8 cellular contexts compared by ENCODE assay signal in genomic region chr11:20127671-20128527, GRCh38. TPM values are rescaled to one million over a fixed set of nuclear protein-coding genes. Genes with fewer than 3 reads are reported as not detected.
DNase-seq lines count a peak whose midpoint lies in the region; ATAC-seq and TF ChIP-seq lines count a peak whose summit lies in the region.

No MANE protein-coding gene starts in this region.

- H3K4me2 ChIP-seq in SK-N-SH: no peak overlapping the region

- in situ Hi-C loops in Caki2 (cut with HindIII; ENCODE audit: low pct_unique_long_range_greater_than_20kb, low sequenced_read_pairs): no loop called here

- H3K79me2 ChIP-seq in SK-N-SH (ENCODE audit: insufficient read depth): no peaks in the 10 kb centered on the region

- H3F3A ChIP-seq in SK-N-SH (replicated peaks; ENCODE audit: insufficient read depth): peaks cover 26% of the 10 kb centered on the region

- peak; percentile 39 for DNase-seq in Caki2 (ENCODE audit: low read depth)
- peak; percentile 41 for DNase-seq in MG63
- DNase-seq in SK-N-SH: peak; percentile 84
- peak; percentile 87 for DNase-seq in activated naive CD4-positive, alpha-beta T cell treated with anti-CD3 and anti-CD28 coated beads for 36 hours
- peak; percentile 94 for DNase-seq in glutamatergic neuron
- peak; percentile 57 for DNase-seq in prostate gland (ENCODE audit: low spot score)
- DNase-seq in aorta: peak; percentile 86 to 92

- H3K27me3 ChIP-seq in MG63 (no peaks in the 10 kb centered on the region), SK-N-SH (ENCODE audit: insufficient read depth) (no peaks in the 10 kb centered on the region), prostate gland (replicated peaks; ENCODE audit: insufficient read depth) (no peaks in the 10 kb centered on the region), aorta (ENCODE audit: control insufficient read depth in 1 of 2, insufficient read depth in 2 of 2, low read length in 1 of 2) (no peaks in the 10 kb centered on the region)

- POLR2A ChIA-PET in SK-N-SH (lab: Yijun Ruan, JAX): interaction anchor here (1.0 kb wide), 1 partner anchor 226 kb away, joined by 7 read pairs; no protein-coding TSS in a partner anchor

- no peak overlapping the region for H2AFZ ChIP-seq in SK-N-SH (ENCODE audit: low read depth)

- no peaks in the 10 kb centered on the region for H4K20me1 ChIP-seq in SK-N-SH (ENCODE audit: insufficient read depth)

- TF ChIP-seq EP300 in SK-N-SH (IDR thresholded peaks at IDR 0.05; ENCODE audit: borderline replicate concordance in 1 of 2, low read depth in 1 of 2, low read length in 1 of 2): no peak

- no peaks in the 10 kb centered on the region for H3K36me3 Mint-ChIP-seq in activated naive CD4-positive, alpha-beta T cell treated with anti-CD3 and anti-CD28 coated beads for 36 hours (ENCODE audit: low read depth)
- no peaks in the 10 kb centered on the region for H3K36me3 Mint-ChIP-seq in glutamatergic neuron (ENCODE audit: unreplicated experiment)

- no peak for TF ChIP-seq POLR2A in prostate gland (IDR thresholded peaks at IDR 0.05)

- H3K9me2 ChIP-seq in SK-N-SH: no peaks in the 10 kb centered on the region

- no peak overlapping the region for H3K27ac Mint-ChIP-seq in activated naive CD4-positive, alpha-beta T cell treated with anti-CD3 and anti-CD28 coated beads for 36 hours
- H3K27ac Mint-ChIP-seq in glutamatergic neuron (ENCODE audit: unreplicated experiment): no peak overlapping the region

- TF ChIP-seq RAD21 in SK-N-SH (IDR thresholded peaks at IDR 0.05; ENCODE audit: low read length): peak; percentile 97

- intact Hi-C loops in activated naive CD4-positive, alpha-beta T cell treated with anti-CD3 and anti-CD28 coated beads for 36 hours (cut with micrococcal nuclease): loop anchor here (1.0 to 5.0 kb wide), 7 partner anchors 177 to 1384 kb away; no protein-coding TSS in a partner anchor
- intact Hi-C loops in prostate gland (cut with DNase I): loop anchor here (2.0 to 5.0 kb wide), 2 partner anchors 177 to 229 kb away; no protein-coding TSS in a partner anchor
- intact Hi-C loops in aorta (cut with DNase I): loop anchor here in 1 of 2 donors (5.0 kb wide), 2 partner anchors 181 to 571 kb away; no protein-coding TSS in a partner anchor

- CTCF ChIA-PET in SK-N-SH (lab: Yijun Ruan, JAX): interaction anchor here (0.6 to 8.6 kb wide), 99 partner anchors 9 to 872 kb away, joined by 3 to 302 read pairs (median 4); partner anchors contain the start of genes DBX1 and HTATIP2
- CTCF ChIA-PET in activated naive CD4-positive, alpha-beta T cell treated with anti-CD3 and anti-CD28 coated beads for 36 hours (lab: Charles Lee): interaction anchor here (0.5 to 5.2 kb wide), 31 partner anchors 9 to 875 kb away, joined by 3 to 155 read pairs (median 4); no protein-coding TSS in a partner anchor

- H3K4me1 Mint-ChIP-seq in activated naive CD4-positive, alpha-beta T cell treated with anti-CD3 and anti-CD28 coated beads for 36 hours (ENCODE audit: low read depth): peaks cover 11% of the 10 kb centered on the region
- no peaks in the 10 kb centered on the region for H3K4me1 Mint-ChIP-seq in glutamatergic neuron (ENCODE audit: low read depth, unreplicated experiment)

- H3K4me3 Mint-ChIP-seq in activated naive CD4-positive, alpha-beta T cell treated with anti-CD3 and anti-CD28 coated beads for 36 hours: no peak overlapping the region
- H3K4me3 Mint-ChIP-seq in glutamatergic neuron (ENCODE audit: unreplicated experiment): no peak overlapping the region

- no peaks in the 10 kb centered on the region for H3K9me3 Mint-ChIP-seq in activated naive CD4-positive, alpha-beta T cell treated with anti-CD3 and anti-CD28 coated beads for 36 hours
- H3K9me3 Mint-ChIP-seq in glutamatergic neuron (ENCODE audit: unreplicated experiment): no peaks in the 10 kb centered on the region

- TF ChIP-seq CTCF in SK-N-SH (IDR thresholded peaks at IDR 0.05) (peak; percentile 89), glutamatergic neuron (IDR thresholded peaks at IDR 0.05; ENCODE audit: partially characterized antibody, unreplicated experiment) (peak; percentile 87), prostate gland (IDR thresholded peaks at IDR 0.05) (peak; percentile 64 to 81 (median 75))

- H3K4me3 ChIP-seq in MG63 (no peak overlapping the region), SK-N-SH (ENCODE audit: low read depth in 2 of 2, low read length in 1 of 2) (no peak overlapping the region; a peak in 1 of 4 replicates), prostate gland (no peak overlapping the region), aorta (ENCODE audit: low read length in 2 of 2) (no peak overlapping the region)

- no peak overlapping the region for H3K9ac ChIP-seq in SK-N-SH

- H3K27ac ChIP-seq in SK-N-SH (ENCODE audit: low read depth in 2 of 2, low read length in 1 of 2): peak overlapping the region in 1 of 2 experiments; percentile 54; a peak in 1 of 4 replicates
- H3K27ac ChIP-seq in prostate gland: no peak overlapping the region
- H3K27ac ChIP-seq in aorta (ENCODE audit: low read depth in 1 of 2, low read length in 2 of 2): peak overlapping the region in 1 of 2 donors; percentile 13

- peak; percentile 82 for ATAC-seq in GM21529 (IDR thresholded peaks at IDR 0.05; ENCODE audit: unreplicated experiment)
- peak; percentile 81 for ATAC-seq in aorta (ENCODE audit: low FRiP score)

- peaks cover 4% of the 10 kb centered on the region for H3K36me3 ChIP-seq in MG63
- no peaks in the 10 kb centered on the region for H3K36me3 ChIP-seq in SK-N-SH (replicated peaks in 1 of 2; ENCODE audit: control insufficient read depth in 1 of 2, insufficient read depth in 2 of 2, low read length in 1 of 2)
- H3K36me3 ChIP-seq in prostate gland: no peaks in the 10 kb centered on the region
- no peaks in the 10 kb centered on the region for H3K36me3 ChIP-seq in aorta (ENCODE audit: control insufficient read depth in 1 of 2, insufficient read depth in 2 of 2, low read length in 1 of 2)

- H3K4me1 ChIP-seq in SK-N-SH (ENCODE audit: control insufficient read depth in 1 of 2, insufficient read depth in 2 of 2, low read depth in 1 of 2, low read length in 1 of 2) (no peaks in the 10 kb centered on the region), prostate gland (replicated peaks) (no peaks in the 10 kb centered on the region), aorta (ENCODE audit: control insufficient read depth in 1 of 2, insufficient read depth in 2 of 2, low read length in 2 of 2) (no peaks in the 10 kb centered on the region)

- H3K9me3 ChIP-seq in MG63: no peaks in the 10 kb centered on the region
- no peaks in the 10 kb centered on the region for H3K9me3 ChIP-seq in SK-N-SH
- H3K9me3 ChIP-seq in prostate gland: no peaks in the 10 kb centered on the region
- H3K9me3 ChIP-seq in aorta (ENCODE audit: control insufficient read depth, low read length): no peaks in the 10 kb centered on the region

- H3K27me3 Mint-ChIP-seq in activated naive CD4-positive, alpha-beta T cell treated with anti-CD3 and anti-CD28 coated beads for 36 hours (ENCODE audit: low read depth): peaks cover 13% of the 10 kb centered on the region
- H3K27me3 Mint-ChIP-seq in glutamatergic neuron (ENCODE audit: unreplicated experiment): peaks cover 3% of the 10 kb centered on the region

- WGBS in SK-N-SH (ENCODE audit: low lambda C conversion rate): 62% methylated on average over 14 of the region's 16 CpGs
- 68% methylated on average over 16 of the region's 16 CpGs for WGBS in prostate gland
- 64 to 65% methylated on average over 16 of the region's 16 CpGs for WGBS in aorta, 2 donors

TF ChIP-seq in SK-N-SH, 30 proteins besides CTCF, POLR2A, EP300 and RAD21:
- TF ChIP-seq SMC3 (IDR thresholded peaks at IDR 0.05; ENCODE audit: low read depth, low read length) (peak; percentile 92), TEAD4 (IDR thresholded peaks at IDR 0.05; ENCODE audit: borderline replicate concordance, insufficient read depth) (no peak)

RNA-seq across cellular contexts. Expression of gene DBX1, which starts 32.4 kb away (rescaled TPM):
- total RNA-seq in Caki2 (2014; rRNA removed; shearing (Covaris generic); ENCODE audit: low replicate concordance): not detected in 2 replicates
- not detected in 2 replicates for total RNA-seq in MG63 (2014; rRNA removed; shearing (Covaris generic); ENCODE audit: low replicate concordance)
- polyA plus RNA-seq in SK-N-SH (2012; rRNA removed) (not detected in 2 replicates), aorta (not detected)
- polyA plus RNA-seq in SK-N-SH (2012; cell fraction: cytosol; rRNA removed): not detected in 2 replicates
- polyA plus RNA-seq in SK-N-SH (2012; cell fraction: nucleus; rRNA removed): not detected in 2 replicates
- not detected for total RNA-seq in activated naive CD4-positive, alpha-beta T cell treated with anti-CD3 and anti-CD28 coated beads for 36 hours
- total RNA-seq in glutamatergic neuron (ENCODE audit: unreplicated experiment) (0.29 TPM), prostate gland (not detected), aorta (not detected)

Comparison
In these comparisons a context has a peak if more than half of its experiments do, and no peak if none do; other contexts are left out.
1. DNase-seq: peak in every context shown above with its lines; median percentile 94 in glutamatergic neuron; 89 in aorta; 87 in activated naive CD4-positive, alpha-beta T cell treated with anti-CD3 and anti-CD28 coated beads for 36 hours; 84 in SK-N-SH; 57 in prostate gland; 41 in MG63; 39 in Caki2.